8 cellular contexts compared by ENCODE assay signal in the genomic region with DNA sequence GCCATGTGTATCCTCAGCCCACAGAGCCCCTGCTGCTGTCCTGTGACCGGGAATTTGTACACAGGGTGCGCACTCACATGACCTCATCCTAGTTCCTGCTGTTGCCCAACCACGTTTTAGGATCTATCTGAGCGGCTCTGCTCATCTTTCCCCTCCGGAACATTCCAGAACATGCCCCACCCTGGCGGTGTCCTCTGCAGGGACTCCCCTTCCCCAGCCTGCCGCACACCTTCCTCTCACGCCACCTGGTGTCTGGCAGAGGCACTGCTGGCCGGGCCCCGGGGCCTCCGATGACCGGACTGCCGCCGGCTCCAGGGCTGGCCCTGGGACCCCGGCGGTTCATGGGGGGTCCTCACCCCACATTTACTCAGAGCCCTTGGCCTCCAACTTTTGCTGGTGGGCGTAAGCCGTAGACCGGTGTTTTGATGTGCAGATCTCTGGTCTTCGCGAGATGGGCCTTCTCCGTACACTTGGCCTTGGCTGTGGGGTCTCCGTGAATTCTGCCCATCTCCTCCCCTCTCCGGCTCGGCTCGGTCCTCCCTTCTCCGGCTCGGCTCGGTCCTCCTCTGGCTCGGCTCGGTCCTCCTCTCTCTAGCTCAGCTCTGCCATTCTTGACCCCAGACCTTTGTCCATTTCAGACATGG. TPM values are rescaled to one million over a fixed set of nuclear protein-coding genes. Genes with fewer than 3 reads are reported as not detected.
DNase-seq lines count a peak whose midpoint lies in the region; ATAC-seq and TF ChIP-seq lines count a peak whose summit lies in the region.

No MANE protein-coding gene starts in this region.

- H3K9me3 ChIP-seq in CD8-positive, alpha-beta T cell (ENCODE audit: low read length), result no peaks in the 10 kb centered on the region
- H3K9me3 ChIP-seq in neural progenitor cell (ENCODE audit: low read depth), result no peaks in the 10 kb centered on the region

- POLR2A ChIA-PET in CD8-positive, alpha-beta T cell (lab: Charles Lee), result no interaction called here

- H3F3A ChIP-seq in neural progenitor cell (ENCODE audit: low read depth), result no peaks in the 10 kb centered on the region

- H3K36me3 Mint-ChIP-seq in CD8-positive, alpha-beta T cell, result no peaks in the 10 kb centered on the region
- peaks cover 11% of the 10 kb centered on the region for H3K36me3 Mint-ChIP-seq in neural progenitor cell

- H2AFZ ChIP-seq in neural progenitor cell (replicated peaks), result no peak overlapping the region

- ATAC-seq in CD8-positive, alpha-beta T cell, result no peak
- ATAC-seq in esophagus mucosa (peak; percentile 50), HG02884 (IDR thresholded peaks at IDR 0.05; ENCODE audit: unreplicated experiment) (no peak), HG03469 (IDR thresholded peaks at IDR 0.05; ENCODE audit: unreplicated experiment) (no peak)

- no peaks in the 10 kb centered on the region for H4K20me1 ChIP-seq in neural progenitor cell (ENCODE audit: low read depth)

- H3K4me1 Mint-ChIP-seq in CD8-positive, alpha-beta T cell (ENCODE audit: low read depth), result no peaks in the 10 kb centered on the region
- no peaks in the 10 kb centered on the region for H3K4me1 Mint-ChIP-seq in neural progenitor cell

- CTCF ChIA-PET in CD8-positive, alpha-beta T cell (lab: Charles Lee), result interaction anchor here (1.0 to 2.1 kb wide), 3 partner anchors 29 to 136 kb away, joined by 3 to 9 read pairs (median 8); no protein-coding TSS in a partner anchor

- no peak overlapping the region for H3K4me3 ChIP-seq in CD8-positive, alpha-beta T cell (ENCODE audit: low read depth, low read length)
- H3K4me3 ChIP-seq in neural progenitor cell, result no peak overlapping the region

- H3K27ac ChIP-seq in CD8-positive, alpha-beta T cell (ENCODE audit: low read depth, low read length), result no peak overlapping the region
- no peak overlapping the region for H3K27ac ChIP-seq in neural progenitor cell

- H3K27me3 Mint-ChIP-seq in CD8-positive, alpha-beta T cell (ENCODE audit: low read depth), result no peaks in the 10 kb centered on the region
- H3K27me3 Mint-ChIP-seq in neural progenitor cell (ENCODE audit: insufficient read depth, low read depth), result peaks cover 2% of the 10 kb centered on the region

- peaks cover 11% of the 10 kb centered on the region for H3K9me3 Mint-ChIP-seq in CD8-positive, alpha-beta T cell
- peaks cover 13% of the 10 kb centered on the region for H3K9me3 Mint-ChIP-seq in neural progenitor cell

- no peak overlapping the region for H3K4me2 ChIP-seq in neural progenitor cell

- H3K27ac Mint-ChIP-seq in CD8-positive, alpha-beta T cell, result no peak overlapping the region
- H3K27ac Mint-ChIP-seq in neural progenitor cell, result no peak overlapping the region

- TF ChIP-seq CTCF in CD8-positive, alpha-beta T cell (IDR thresholded peaks at IDR 0.05), result peak; percentile 78
- peak; percentile 69 for TF ChIP-seq CTCF in neural progenitor cell (IDR thresholded peaks at IDR 0.05)

- H3K4me1 ChIP-seq in CD8-positive, alpha-beta T cell (ENCODE audit: insufficient read depth, low read length), result no peaks in the 10 kb centered on the region
- no peaks in the 10 kb centered on the region for H3K4me1 ChIP-seq in neural progenitor cell

- no peaks in the 10 kb centered on the region for H3K79me2 ChIP-seq in neural progenitor cell (ENCODE audit: low read depth)

- peak in 3 of 7 experiments; percentile 9 to 40 (median 33) for DNase-seq in CD8-positive, alpha-beta T cell
- DNase-seq in HuH-7.5 (ENCODE audit: low spot score), result peak; percentile 85
- peak; percentile 73 for DNase-seq in activated CD8-positive, alpha-beta memory T cell treated with anti-CD3 and anti-CD28 coated beads for 24 hours
- DNase-seq in neural progenitor cell (ENCODE audit: low spot score), result peak; percentile 59
- DNase-seq in mesenteric fat pad (ENCODE audit: low spot score), result no peak

- intact Hi-C loops in CD8-positive, alpha-beta T cell (cut with DNase I, micrococcal nuclease), result loop anchor here in 1 of 2 experiments (1.0 kb wide), 1 partner anchor 31 kb away; no protein-coding TSS in a partner anchor

- no peak overlapping the region for H3K4me3 Mint-ChIP-seq in CD8-positive, alpha-beta T cell
- H3K4me3 Mint-ChIP-seq in neural progenitor cell, result peak overlapping the region; percentile 39

- H3K36me3 ChIP-seq in CD8-positive, alpha-beta T cell (ENCODE audit: insufficient read depth, low read length), result no peaks in the 10 kb centered on the region
- H3K36me3 ChIP-seq in neural progenitor cell, result no peaks in the 10 kb centered on the region

- no peak overlapping the region for H3K9ac ChIP-seq in neural progenitor cell

- H3K27me3 ChIP-seq in CD8-positive, alpha-beta T cell (ENCODE audit: insufficient read depth, low read length), result no peaks in the 10 kb centered on the region
- H3K27me3 ChIP-seq in neural progenitor cell, result no peaks in the 10 kb centered on the region

RNA-seq across cellular contexts. Expression of a gene that starts 29.5 kb away (rescaled TPM):
- not detected for total RNA-seq in CD8-positive, alpha-beta T cell
- total RNA-seq in esophagus mucosa (19.9 TPM), neural progenitor cell (ENCODE audit: low replicate concordance) (1.3 and 7.8 TPM in 2 replicates), mesenteric fat pad (1.6 TPM)
